In genomic region chr6:116100419-116101297, GRCh38 we compare ENCODE assay signal across 7 cellular contexts. TPM values are rescaled to one million over a fixed set of nuclear protein-coding genes. Genes with fewer than 3 reads are reported as not detected.
DNase-seq lines count a peak whose midpoint lies in the region; ATAC-seq, FAIRE-seq and TF ChIP-seq lines count a peak whose summit lies in the region.

NT5DC1 (plus strand) TSS chr6:116100853; CDS start chr6:116100931, 78 bp downstream.

- no peaks in the 10 kb centered on the region for H3K27me3 ChIP-seq in astrocyte (ENCODE audit: insufficient read depth, low read length)

- peaks cover 5% of the 10 kb centered on the region for H4K20me1 ChIP-seq in astrocyte (ENCODE audit: insufficient read depth, low read length)

- H3K9me3 Mint-ChIP-seq in astrocyte (ENCODE audit: unreplicated experiment): peaks cover 9% of the 10 kb centered on the region

- peaks cover 9% of the 10 kb centered on the region for H3K79me2 ChIP-seq in astrocyte (ENCODE audit: insufficient read depth, low read length)

- H2AFZ ChIP-seq in astrocyte (ENCODE audit: low read depth, low read length): peak within 1 kb of the TSS; percentile 94

- H3K27ac ChIP-seq in astrocyte (ENCODE audit: low read depth, low read length): peak within 1 kb of the TSS; percentile 56

- H3K27ac Mint-ChIP-seq in astrocyte (ENCODE audit: unreplicated experiment): peak within 1 kb of the TSS; percentile 81

- peak within 1 kb of the TSS; percentile 94 for H3K4me3 Mint-ChIP-seq in astrocyte (ENCODE audit: unreplicated experiment)

- FAIRE-seq in astrocyte (lab: Jason Lieb, UNC): no peak

- H3K4me3 ChIP-seq in astrocyte (ENCODE audit: insufficient read depth, low read depth, low read length): peak within 1 kb of the TSS; percentile 80

- peak within 1 kb of the TSS; percentile 81 for H3K9ac ChIP-seq in astrocyte (ENCODE audit: low read length)

- intact Hi-C loops in sciatic nerve (cut with DNase I): no loop called here

- H3K36me3 Mint-ChIP-seq in astrocyte (ENCODE audit: low read depth, unreplicated experiment): peaks cover 15% of the 10 kb centered on the region

- peaks cover 7% of the 10 kb centered on the region for H3K4me1 ChIP-seq in astrocyte (ENCODE audit: insufficient read depth, low read length)

- no peaks in the 10 kb centered on the region for H3K36me3 ChIP-seq in astrocyte (ENCODE audit: insufficient read depth, low read length)

- no peak for TF ChIP-seq CTCF in astrocyte (IDR thresholded peaks at IDR 0.05; ENCODE audit: insufficient read depth, low read depth, low read length)

- no peaks in the 10 kb centered on the region for H3K27me3 Mint-ChIP-seq in astrocyte (ENCODE audit: low read depth, unreplicated experiment)

- ATAC-seq in GM18502 (IDR thresholded peaks at IDR 0.05; ENCODE audit: poor library complexity, unreplicated experiment) (peak; percentile 88), HG02870 (IDR thresholded peaks at IDR 0.05; ENCODE audit: unreplicated experiment) (peak; percentile 80), sciatic nerve (peak; percentile 96)

- H3K4me2 ChIP-seq in astrocyte (ENCODE audit: low read length): peak within 1 kb of the TSS; percentile 88

- peaks cover 17% of the 10 kb centered on the region for H3K4me1 Mint-ChIP-seq in astrocyte (ENCODE audit: low read depth, unreplicated experiment)

- DNase-seq in NCI-H146 (lab: John Stamatoyannopoulos, UW): peak; percentile 89
- peak; percentile 71 for DNase-seq in T-helper 22 cell (ENCODE audit: low read depth)
- peak; percentile 62 for DNase-seq in astrocyte (ENCODE audit: low read depth)
- DNase-seq in hypothalamus (lab: John Stamatoyannopoulos, UW): peak in 49 of 51 donors; percentile 43 to 94 (median 76)
- peak; percentile 83 for DNase-seq in sciatic nerve (ENCODE audit: low spot score)

- H3K9me3 ChIP-seq in astrocyte (ENCODE audit: insufficient read depth, low read depth, low read length): peaks cover 11% of the 10 kb centered on the region

RNA-seq across cellular contexts. Expression of gene NT5DC1, which starts in this region (rescaled TPM):
- total RNA-seq in astrocyte (26.7 and 29.7 TPM in 2 replicates), sciatic nerve (21.5 TPM)

Comparison
In these comparisons a context has a peak if more than half of its experiments do, and no peak if none do; other contexts are left out.
1. Peak in every context shown above with its lines: DNase-seq, ATAC-seq, H3K4me3 ChIP-seq and H3K27ac ChIP-seq.